Comparison of ENCODE assay signal across 9 cellular contexts in the genomic region with DNA sequence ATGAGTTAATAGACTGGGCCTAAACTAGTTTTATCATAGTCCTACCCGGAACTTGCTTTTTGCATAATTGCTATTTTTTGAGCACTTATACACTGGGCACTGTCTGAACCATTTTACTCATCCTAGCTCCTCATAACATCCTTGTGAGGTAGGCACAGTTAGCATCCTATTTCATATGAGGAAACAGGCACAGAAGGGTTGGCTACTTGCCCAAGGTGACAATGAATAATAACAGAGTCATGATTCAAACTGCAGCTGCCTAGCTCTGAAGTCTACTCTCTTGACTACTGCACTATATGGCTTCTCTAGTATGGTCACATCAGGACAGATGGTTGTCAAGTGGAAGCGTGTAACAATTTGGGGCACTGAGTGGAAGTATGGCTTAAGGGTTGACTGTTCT. TPM values are rescaled to one million over a fixed set of nuclear protein-coding genes. Genes with fewer than 3 reads are reported as not detected.
DNase-seq lines count a peak whose midpoint lies in the region; ATAC-seq and TF ChIP-seq lines count a peak whose summit lies in the region.
"Had no signal": no experiment of that assay in that cellular context is flagged by ENCODE, and none has a peak within 500 bp of the region (broad histone marks: within the 10 kb centered on the region; RNA-seq: fewer than 3 reads in every experiment).

No MANE protein-coding gene starts in this region.

- no peaks in the 10 kb centered on the region for H3K4me1 Mint-ChIP-seq in stimulated activated naive B cell treated with anti-CD40 and anti-IgM and Interleukin-4, amounts not matched to agents 10 μg/mL and 1 μg/mL and 100 μg/mL, for 72 hours

- H3K36me3 Mint-ChIP-seq in stimulated activated naive B cell treated with anti-CD40 and anti-IgM and Interleukin-4, amounts not matched to agents 10 μg/mL and 1 μg/mL and 100 μg/mL, for 72 hours: no peaks in the 10 kb centered on the region

- in situ Hi-C loops in Caki2 (cut with HindIII; ENCODE audit: low pct_unique_long_range_greater_than_20kb, low sequenced_read_pairs): no loop called here

- no peaks in the 10 kb centered on the region for H3K9me3 Mint-ChIP-seq in stimulated activated naive B cell treated with anti-CD40 and anti-IgM and Interleukin-4, amounts not matched to agents 10 μg/mL and 1 μg/mL and 100 μg/mL, for 72 hours

- H3K27me3 Mint-ChIP-seq in stimulated activated naive B cell treated with anti-CD40 and anti-IgM and Interleukin-4, amounts not matched to agents 10 μg/mL and 1 μg/mL and 100 μg/mL, for 72 hours: peaks cover 0 to 4% of the 10 kb centered on the region in 2 donors

- no peak overlapping the region for H3K27ac ChIP-seq in foreskin keratinocyte

- ATAC-seq in foreskin keratinocyte (peak; percentile 89), HG02610 (IDR thresholded peaks at IDR 0.05; ENCODE audit: unreplicated experiment) (no peak), HG03354 (IDR thresholded peaks at IDR 0.05; ENCODE audit: poor library complexity, severe bottlenecking, unreplicated experiment) (no peak)
- no peak for ATAC-seq in stimulated activated naive B cell treated with anti-CD40 and anti-IgM and Interleukin-4, amounts not matched to agents 10 μg/mL and 1 μg/mL and 100 μg/mL, for 72 hours (replicated peaks)
- ATAC-seq: activated CD8-positive, alpha-beta T cell treated with anti-CD3 and anti-CD28 coated beads, Interleukin-2, amount 10 ng/mL, durations not matched to agents 7 days and 5 days had no signal

- no peak overlapping the region for H3K4me3 Mint-ChIP-seq in stimulated activated naive B cell treated with anti-CD40 and anti-IgM and Interleukin-4, amounts not matched to agents 10 μg/mL and 1 μg/mL and 100 μg/mL, for 72 hours
- H3K4me3 Mint-ChIP-seq: activated CD8-positive, alpha-beta T cell treated with anti-CD3 and anti-CD28 coated beads, Interleukin-2, amount 10 ng/mL, durations not matched to agents 7 days and 5 days had no signal

- TF ChIP-seq CTCF in foreskin keratinocyte (conservative IDR thresholded peaks at IDR 0.05): no peak

- H3K27me3 ChIP-seq in foreskin keratinocyte: no peaks in the 10 kb centered on the region

- no peaks in the 10 kb centered on the region for H3K4me1 ChIP-seq in foreskin keratinocyte

- no peak overlapping the region for H3K27ac Mint-ChIP-seq in stimulated activated naive B cell treated with anti-CD40 and anti-IgM and Interleukin-4, amounts not matched to agents 10 μg/mL and 1 μg/mL and 100 μg/mL, for 72 hours
- H3K27ac Mint-ChIP-seq: activated CD8-positive, alpha-beta T cell treated with anti-CD3 and anti-CD28 coated beads, Interleukin-2, amount 10 ng/mL, durations not matched to agents 7 days and 5 days had no signal

- DNase-seq in Caki2 (ENCODE audit: low read depth) (peak; percentile 45), NCI-H1105 (lab: John Stamatoyannopoulos, UW) (peak; percentile 82), RPMI8226 (peak; percentile 85), foreskin keratinocyte (peak; percentile 76 to 88)
- DNase-seq in activated CD8-positive, alpha-beta memory T cell treated with anti-CD3 and anti-CD28 coated beads for 24 hours: no peak
- no peak for DNase-seq in stimulated activated naive B cell treated with anti-CD40 and anti-IgM and Interleukin-4, amounts not matched to agents 10 μg/mL and 1 μg/mL and 100 μg/mL, for 72 hours
- DNase-seq: activated CD8-positive, alpha-beta T cell treated with anti-CD3 and anti-CD28 coated beads, Interleukin-2, amount 10 ng/mL, durations not matched to agents 7 days and 5 days had no signal

RNA-seq across cellular contexts. Expression of a gene that starts 18.2 kb away (rescaled TPM):
- 6.9 and 9.4 TPM in 2 replicates for total RNA-seq in Caki2 (2014; rRNA removed; shearing (Covaris generic); ENCODE audit: low replicate concordance)
- 14.8 and 16.2 TPM in 2 replicates for total RNA-seq in foreskin keratinocyte
- 1.6 and 1.8 TPM in 2 replicates for polyA plus RNA-seq in foreskin keratinocyte

Comparison
In these comparisons a context has a peak if more than half of its experiments do, and no peak if none do; other contexts are left out.
1. DNase-seq: peak in Caki2 (single experiment), NCI-H1105 (single experiment), RPMI8226 (single experiment) and foreskin keratinocyte (2 of 2); none in activated CD8-positive, alpha-beta memory T cell treated with anti-CD3 and anti-CD28 coated beads for 24 hours (single experiment) and stimulated activated naive B cell treated with anti-CD40 and anti-IgM and Interleukin-4, amounts not matched to agents 10 μg/mL and 1 μg/mL and 100 μg/mL, for 72 hours (single experiment).